ENCODE assay signal across 8 cellular contexts in the genomic region with DNA sequence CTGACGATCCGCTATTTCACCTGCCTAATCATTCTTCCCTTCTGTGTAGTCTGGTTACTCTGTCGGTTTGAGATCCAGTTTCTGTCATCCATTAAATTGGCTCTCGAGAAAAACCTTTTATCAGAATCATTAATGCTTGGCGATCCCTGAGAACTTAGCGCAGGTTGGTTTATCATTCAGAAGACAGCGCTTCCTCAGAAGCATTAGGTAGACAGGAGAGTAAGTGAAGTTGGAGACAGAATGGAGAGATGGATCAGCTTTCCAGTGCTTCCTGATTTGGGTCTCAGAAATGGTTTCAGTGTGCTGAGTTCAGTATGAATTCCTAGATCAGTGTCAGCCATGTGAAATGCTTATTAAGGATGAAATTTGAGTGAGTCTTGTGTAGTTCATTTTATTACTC. TPM values are rescaled to one million over a fixed set of nuclear protein-coding genes. Genes with fewer than 3 reads are reported as not detected.
DNase-seq lines count a peak whose midpoint lies in the region; ATAC-seq and TF ChIP-seq lines count a peak whose summit lies in the region.

No MANE protein-coding gene starts in this region.

- H3K9me3 ChIP-seq in CD4-positive, CD25-positive, alpha-beta regulatory T cell (ENCODE audit: control insufficient read depth in 2 of 2, low read length in 2 of 2) = no peaks in the 10 kb centered on the region
- H3K9me3 ChIP-seq in iPS-18c (ENCODE audit: control insufficient read depth, insufficient read depth, low read length) (no peaks in the 10 kb centered on the region), mucosa of descending colon (no peaks in the 10 kb centered on the region)

- peaks cover 17% of the 10 kb centered on the region for H3K27me3 Mint-ChIP-seq in CD4-positive, CD25-positive, alpha-beta regulatory T cell
- H3K27me3 Mint-ChIP-seq in WTC11 (ENCODE audit: low read depth) = no peaks in the 10 kb centered on the region
- no peaks in the 10 kb centered on the region for H3K27me3 Mint-ChIP-seq in stimulated activated naive CD8-positive, alpha-beta T cell treated with anti-CD3 and anti-CD28 coated beads, Interleukin-15, amount 100 ng/mL, for 72 hours

- no peaks in the 10 kb centered on the region for H3K27me3 ChIP-seq in CD4-positive, CD25-positive, alpha-beta regulatory T cell (ENCODE audit: control insufficient read depth, insufficient read depth, low read length)

- intact Hi-C loops in mucosa of descending colon (cut with DNase I, micrococcal nuclease) = no loop called here

- H3K4me3 Mint-ChIP-seq in CD4-positive, CD25-positive, alpha-beta regulatory T cell = peak overlapping the region; percentile 95 to 98 (median 96)
- peak overlapping the region; percentile 85 for H3K4me3 Mint-ChIP-seq in WTC11
- H3K4me3 Mint-ChIP-seq in stimulated activated naive CD8-positive, alpha-beta T cell treated with anti-CD3 and anti-CD28 coated beads, Interleukin-15, amount 100 ng/mL, for 72 hours = peak overlapping the region; percentile 85 to 96

- H3K36me3 ChIP-seq in CD4-positive, CD25-positive, alpha-beta regulatory T cell (ENCODE audit: control insufficient read depth, insufficient read depth, low read length) = peaks cover 19% of the 10 kb centered on the region
- peaks cover 7% of the 10 kb centered on the region for H3K36me3 ChIP-seq in mucosa of descending colon (ENCODE audit: low read depth)

- peaks cover 14% of the 10 kb centered on the region for H3K36me3 Mint-ChIP-seq in CD4-positive, CD25-positive, alpha-beta regulatory T cell
- H3K36me3 Mint-ChIP-seq in WTC11 = peaks cover 26% of the 10 kb centered on the region

- no peak for TF ChIP-seq CTCF in WTC11 (IDR thresholded peaks at IDR 0.05)
- no peak for TF ChIP-seq CTCF in mucosa of descending colon (IDR thresholded peaks at IDR 0.05)

- CTCF ChIA-PET in WTC11 (lab: Charles Lee) = interaction anchor here (1.0 to 1.4 kb wide), 2 partner anchors 263 to 294 kb away, joined by 3 read pairs; no protein-coding TSS in a partner anchor

- POLR2A ChIA-PET in WTC11 (lab: Charles Lee) = no interaction called here

- H3K9me3 Mint-ChIP-seq in CD4-positive, CD25-positive, alpha-beta regulatory T cell = peaks cover 0 to 3% (median 1%) of the 10 kb centered on the region in 7 donors
- no peaks in the 10 kb centered on the region for H3K9me3 Mint-ChIP-seq in WTC11
- H3K9me3 Mint-ChIP-seq in stimulated activated naive CD8-positive, alpha-beta T cell treated with anti-CD3 and anti-CD28 coated beads, Interleukin-15, amount 100 ng/mL, for 72 hours = peaks cover 0 to 4% of the 10 kb centered on the region in 2 donors

- H3K27ac ChIP-seq in CD4-positive, CD25-positive, alpha-beta regulatory T cell (ENCODE audit: insufficient read depth, low read length, poor library complexity, severe bottlenecking) = no peak overlapping the region

- peak overlapping the region; percentile 78 to 95 (median 88) for H3K27ac Mint-ChIP-seq in CD4-positive, CD25-positive, alpha-beta regulatory T cell
- peak overlapping the region; percentile 83 for H3K27ac Mint-ChIP-seq in WTC11
- peak overlapping the region; percentile 93 to 100 for H3K27ac Mint-ChIP-seq in stimulated activated naive CD8-positive, alpha-beta T cell treated with anti-CD3 and anti-CD28 coated beads, Interleukin-15, amount 100 ng/mL, for 72 hours

- DNase-seq in CD4-positive, CD25-positive, alpha-beta regulatory T cell = peak in 1 of 3 donors; percentile 23
- peak; percentile 7 for DNase-seq in HK-2 (ENCODE audit: unreplicated experiment)
- no peak for DNase-seq in WTC11 (ENCODE audit: low spot score)
- DNase-seq in stimulated activated naive CD8-positive, alpha-beta T cell treated with anti-CD3 and anti-CD28 coated beads, Interleukin-15, amount 100 ng/mL, for 72 hours = no peak
- DNase-seq in NOMO-1 treated with dmso at 0.1 percent for 144 hours (lab: John Stamatoyannopoulos, UW; ENCODE audit: unreplicated experiment) = no peak
- no peak for DNase-seq in DMS114 treated with DMSO at 0.1 percent for 48 hours (lab: John Stamatoyannopoulos, UW; ENCODE audit: unreplicated experiment)
- DNase-seq in mucosa of descending colon = no peak

- peak overlapping the region; percentile 98 for H3K4me3 ChIP-seq in CD4-positive, CD25-positive, alpha-beta regulatory T cell (ENCODE audit: low read depth, low read length)
- peak overlapping the region; percentile 94 for H3K4me3 ChIP-seq in iPS-18c (ENCODE audit: insufficient read depth, low read depth, low read length)
- no peak overlapping the region for H3K4me3 ChIP-seq in mucosa of descending colon

- peaks cover 36 to 60% (median 52%) of the 10 kb centered on the region in 4 donors for H3K4me1 Mint-ChIP-seq in CD4-positive, CD25-positive, alpha-beta regulatory T cell
- H3K4me1 Mint-ChIP-seq in WTC11 = peaks cover 27% of the 10 kb centered on the region
- H3K4me1 Mint-ChIP-seq in stimulated activated naive CD8-positive, alpha-beta T cell treated with anti-CD3 and anti-CD28 coated beads, Interleukin-15, amount 100 ng/mL, for 72 hours = peaks cover 38% of the 10 kb centered on the region

- peaks cover 39% of the 10 kb centered on the region for H3K4me1 ChIP-seq in CD4-positive, CD25-positive, alpha-beta regulatory T cell (ENCODE audit: control insufficient read depth, insufficient read depth, low read length, poor library complexity, severe bottlenecking)
- peaks cover 24% of the 10 kb centered on the region for H3K4me1 ChIP-seq in mucosa of descending colon (ENCODE audit: low read depth)

- no peak for ATAC-seq in CD4-positive, CD25-positive, alpha-beta regulatory T cell (ENCODE audit: low read depth in 2 of 2)
- ATAC-seq in WTC11 = no peak
- ATAC-seq in stimulated activated naive CD8-positive, alpha-beta T cell treated with anti-CD3 and anti-CD28 coated beads, Interleukin-15, amount 100 ng/mL, for 72 hours = no peak
- no peak for ATAC-seq in mucosa of descending colon

TF ChIP-seq in WTC11, 78 proteins besides CTCF, POLR2A, EP300 and RAD21 (continues in another document):
- no peak for TF ChIP-seq ZNF232 (CRISPR knock-in tag; IDR thresholded peaks at IDR 0.05)
- TF ChIP-seq, protein P1, sequence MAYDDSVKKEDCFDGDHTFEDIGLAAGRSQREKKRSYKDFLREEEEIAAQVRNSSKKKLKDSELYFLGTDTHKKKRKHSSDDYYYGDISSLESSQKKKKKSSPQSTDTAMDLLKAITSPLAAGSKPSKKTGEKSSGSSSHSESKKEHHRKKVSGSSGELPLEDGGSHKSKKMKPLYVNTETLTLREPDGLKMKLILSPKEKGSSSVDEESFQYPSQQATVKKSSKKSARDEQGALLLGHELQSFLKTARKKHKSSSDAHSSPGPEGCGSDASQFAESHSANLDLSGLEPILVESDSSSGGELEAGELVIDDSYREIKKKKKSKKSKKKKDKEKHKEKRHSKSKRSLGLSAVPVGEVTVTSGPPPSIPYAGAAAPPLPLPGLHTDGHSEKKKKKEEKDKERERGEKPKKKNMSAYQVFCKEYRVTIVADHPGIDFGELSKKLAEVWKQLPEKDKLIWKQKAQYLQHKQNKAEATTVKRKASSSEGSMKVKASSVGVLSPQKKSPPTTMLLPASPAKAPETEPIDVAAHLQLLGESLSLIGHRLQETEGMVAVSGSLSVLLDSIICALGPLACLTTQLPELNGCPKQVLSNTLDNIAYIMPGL (CRISPR knock-in tag; IDR thresholded peaks at IDR 0.05) = no peak
- TF ChIP-seq, protein P2, sequence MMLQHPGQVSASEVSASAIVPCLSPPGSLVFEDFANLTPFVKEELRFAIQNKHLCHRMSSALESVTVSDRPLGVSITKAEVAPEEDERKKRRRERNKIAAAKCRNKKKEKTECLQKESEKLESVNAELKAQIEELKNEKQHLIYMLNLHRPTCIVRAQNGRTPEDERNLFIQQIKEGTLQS (CRISPR knock-in tag; conservative IDR thresholded peaks at IDR 0.05) = no peak
- TF ChIP-seq, protein P3, sequence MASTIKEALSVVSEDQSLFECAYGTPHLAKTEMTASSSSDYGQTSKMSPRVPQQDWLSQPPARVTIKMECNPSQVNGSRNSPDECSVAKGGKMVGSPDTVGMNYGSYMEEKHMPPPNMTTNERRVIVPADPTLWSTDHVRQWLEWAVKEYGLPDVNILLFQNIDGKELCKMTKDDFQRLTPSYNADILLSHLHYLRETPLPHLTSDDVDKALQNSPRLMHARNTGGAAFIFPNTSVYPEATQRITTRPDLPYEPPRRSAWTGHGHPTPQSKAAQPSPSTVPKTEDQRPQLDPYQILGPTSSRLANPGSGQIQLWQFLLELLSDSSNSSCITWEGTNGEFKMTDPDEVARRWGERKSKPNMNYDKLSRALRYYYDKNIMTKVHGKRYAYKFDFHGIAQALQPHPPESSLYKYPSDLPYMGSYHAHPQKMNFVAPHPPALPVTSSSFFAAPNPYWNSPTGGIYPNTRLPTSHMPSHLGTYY (CRISPR knock-in tag; IDR thresholded peaks at IDR 0.05) = no peak
- TF ChIP-seq, protein P4, sequence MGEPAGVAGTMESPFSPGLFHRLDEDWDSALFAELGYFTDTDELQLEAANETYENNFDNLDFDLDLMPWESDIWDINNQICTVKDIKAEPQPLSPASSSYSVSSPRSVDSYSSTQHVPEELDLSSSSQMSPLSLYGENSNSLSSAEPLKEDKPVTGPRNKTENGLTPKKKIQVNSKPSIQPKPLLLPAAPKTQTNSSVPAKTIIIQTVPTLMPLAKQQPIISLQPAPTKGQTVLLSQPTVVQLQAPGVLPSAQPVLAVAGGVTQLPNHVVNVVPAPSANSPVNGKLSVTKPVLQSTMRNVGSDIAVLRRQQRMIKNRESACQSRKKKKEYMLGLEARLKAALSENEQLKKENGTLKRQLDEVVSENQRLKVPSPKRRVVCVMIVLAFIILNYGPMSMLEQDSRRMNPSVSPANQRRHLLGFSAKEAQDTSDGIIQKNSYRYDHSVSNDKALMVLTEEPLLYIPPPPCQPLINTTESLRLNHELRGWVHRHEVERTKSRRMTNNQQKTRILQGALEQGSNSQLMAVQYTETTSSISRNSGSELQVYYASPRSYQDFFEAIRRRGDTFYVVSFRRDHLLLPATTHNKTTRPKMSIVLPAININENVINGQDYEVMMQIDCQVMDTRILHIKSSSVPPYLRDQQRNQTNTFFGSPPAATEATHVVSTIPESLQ (CRISPR knock-in tag; IDR thresholded peaks at IDR 0.05) = no peak
- no peak for TF ChIP-seq GTF2I (CRISPR knock-in tag; conservative IDR thresholded peaks at IDR 0.05)
- TF ChIP-seq SMAD4 (CRISPR knock-in tag; IDR thresholded peaks at IDR 0.05) = no peak

RNA-seq across cellular contexts. Expression of a gene that starts 1.3 kb away (rescaled TPM):
- total RNA-seq in CD4-positive, CD25-positive, alpha-beta regulatory T cell = 36.6 TPM
- polyA plus RNA-seq in CD4-positive, CD25-positive, alpha-beta regulatory T cell = 10 to 100 TPM; 33.9 to 37.1 (median 35.5) TPM
- total RNA-seq in WTC11 (2021) = 34.6 to 37.4 TPM (median 35.2 TPM) in 3 replicates
- 10 to 100 TPM; 21.9 to 27.8 (median 26.5) TPM for total RNA-seq in mucosa of descending colon
